22 cellular contexts compared by ENCODE assay signal in genomic region chr1:160092366-160093068, GRCh38. TPM values are rescaled to one million over a fixed set of nuclear protein-coding genes. Genes with fewer than 3 reads are reported as not detected.
"Had no signal": no experiment of that assay in that cellular context is flagged by ENCODE, and none has a peak within 500 bp of the region (broad histone marks: within the 10 kb centered on the region; RNA-seq: fewer than 3 reads in every experiment).

No MANE protein-coding gene starts in this region.

- H3K36me3 ChIP-seq: breast epithelium, neural progenitor cell, uterus had no signal

- DNase-seq: activated CD4-positive, alpha-beta T cell treated with anti-CD3 and anti-CD28 coated beads, Interleukin-2, amount 10 ng/mL, durations not matched to agents 7 days and 5 days; activated gamma-delta T cell treated with Interleukin-2 at 50 U/mL for 16 hours; amniotic stem cell; dermis blood vessel endothelial cell; endodermal cell; heart left ventricle; left colon; lower lobe of right lung; naive B cell; stimulated activated CD4-positive, alpha-beta T cell treated with anti-CD3 and anti-CD28 coated beads, Interleukin-4, amount 100 ng/mL, for 24 hours; stimulated activated CD8-positive, alpha-beta memory T cell treated with anti-CD3 and anti-CD28 coated beads, Interleukin-4, amount 100 ng/mL, for 48 hours; uterus had no signal

- FAIRE-seq: frontal cortex had no signal

- H3K4me3 ChIP-seq: breast epithelium, heart left ventricle, lower lobe of right lung, neural progenitor cell, right atrium auricular region, skin epidermis, uterus had no signal

- H3K9ac ChIP-seq: neural progenitor cell had no signal

- H3K27me3 Mint-ChIP-seq: activated CD4-positive, alpha-beta T cell treated with anti-CD3 and anti-CD28 coated beads, Interleukin-2, amount 10 ng/mL, durations not matched to agents 7 days and 5 days; activated naive CD8-positive, alpha-beta T cell; naive B cell; progenitor cell of endocrine pancreas; stimulated activated naive CD8-positive, alpha-beta T cell treated with anti-CD3 and anti-CD28 coated beads, Interleukin-15, Interleukin-2, amounts not matched to agents 100 ng/mL and 50 ng/mL, for 24 hours had no signal

- ATAC-seq: left colon, lower lobe of right lung had no signal

- H3K9me3 Mint-ChIP-seq: activated CD4-positive, alpha-beta T cell treated with anti-CD3 and anti-CD28 coated beads, Interleukin-2, amount 10 ng/mL, durations not matched to agents 7 days and 5 days; endodermal cell; naive B cell; neural progenitor cell; stimulated activated naive CD8-positive, alpha-beta T cell treated with anti-CD3 and anti-CD28 coated beads, Interleukin-15, Interleukin-2, amounts not matched to agents 100 ng/mL and 50 ng/mL, for 24 hours had no signal

- H3K9me3 ChIP-seq: breast epithelium, heart left ventricle, lower lobe of right lung, right atrium auricular region, uterus had no signal

- H3K4me2 ChIP-seq: neural progenitor cell had no signal

- H3K27ac Mint-ChIP-seq: activated CD4-positive, alpha-beta T cell treated with anti-CD3 and anti-CD28 coated beads, Interleukin-2, amount 10 ng/mL, durations not matched to agents 7 days and 5 days; activated naive CD8-positive, alpha-beta T cell; endodermal cell; naive B cell; neural progenitor cell; progenitor cell of endocrine pancreas; stimulated activated naive CD8-positive, alpha-beta T cell treated with anti-CD3 and anti-CD28 coated beads, Interleukin-15, Interleukin-2, amounts not matched to agents 100 ng/mL and 50 ng/mL, for 24 hours had no signal

- H2AFZ ChIP-seq: neural progenitor cell had no signal

- H3K36me3 Mint-ChIP-seq: activated naive CD8-positive, alpha-beta T cell; neural progenitor cell had no signal

- H3K4me3 Mint-ChIP-seq: activated CD4-positive, alpha-beta T cell treated with anti-CD3 and anti-CD28 coated beads, Interleukin-2, amount 10 ng/mL, durations not matched to agents 7 days and 5 days; activated naive CD8-positive, alpha-beta T cell; endodermal cell; naive B cell; neural progenitor cell; stimulated activated naive CD8-positive, alpha-beta T cell treated with anti-CD3 and anti-CD28 coated beads, Interleukin-15, Interleukin-2, amounts not matched to agents 100 ng/mL and 50 ng/mL, for 24 hours had no signal

- H3K27me3 ChIP-seq: breast epithelium, heart left ventricle, right atrium auricular region, uterus had no signal

- H3K27ac ChIP-seq: breast epithelium, heart left ventricle, lower lobe of right lung, neural progenitor cell, right atrium auricular region, skin epidermis, uterus had no signal

RNA-seq across cellular contexts. Expression of gene KCNJ9, which starts 11.2 kb away (rescaled TPM):
- total RNA-seq: activated CD4-positive, alpha-beta T cell treated with anti-CD3 and anti-CD28 coated beads, Interleukin-2, amount 10 ng/mL, durations not matched to agents 7 days and 5 days; breast epithelium; dermis blood vessel endothelial cell; endodermal cell; epithelial cell of proximal tubule; left colon; lower lobe of right lung; mononuclear cell; progenitor cell of endocrine pancreas had no signal

RNA-seq across cellular contexts. Expression of gene KCNJ10, which starts 22.6 kb away (rescaled TPM):
- total RNA-seq: activated CD4-positive, alpha-beta T cell treated with anti-CD3 and anti-CD28 coated beads, Interleukin-2, amount 10 ng/mL, durations not matched to agents 7 days and 5 days; dermis blood vessel endothelial cell; epithelial cell of proximal tubule; mononuclear cell had no signal

RNA-seq across cellular contexts. Expression of gene ATP1A2, which starts 23.0 kb away (rescaled TPM):
- total RNA-seq: activated CD4-positive, alpha-beta T cell treated with anti-CD3 and anti-CD28 coated beads, Interleukin-2, amount 10 ng/mL, durations not matched to agents 7 days and 5 days; dermis blood vessel endothelial cell; epithelial cell of proximal tubule; progenitor cell of endocrine pancreas had no signal

RNA-seq across cellular contexts. Expression of gene ATP1A4, which starts 58.9 kb away (rescaled TPM):
- total RNA-seq: activated CD4-positive, alpha-beta T cell treated with anti-CD3 and anti-CD28 coated beads, Interleukin-2, amount 10 ng/mL, durations not matched to agents 7 days and 5 days; dermis blood vessel endothelial cell; epithelial cell of proximal tubule; frontal cortex; left colon; progenitor cell of endocrine pancreas; right atrium auricular region had no signal
